In the genomic region with DNA sequence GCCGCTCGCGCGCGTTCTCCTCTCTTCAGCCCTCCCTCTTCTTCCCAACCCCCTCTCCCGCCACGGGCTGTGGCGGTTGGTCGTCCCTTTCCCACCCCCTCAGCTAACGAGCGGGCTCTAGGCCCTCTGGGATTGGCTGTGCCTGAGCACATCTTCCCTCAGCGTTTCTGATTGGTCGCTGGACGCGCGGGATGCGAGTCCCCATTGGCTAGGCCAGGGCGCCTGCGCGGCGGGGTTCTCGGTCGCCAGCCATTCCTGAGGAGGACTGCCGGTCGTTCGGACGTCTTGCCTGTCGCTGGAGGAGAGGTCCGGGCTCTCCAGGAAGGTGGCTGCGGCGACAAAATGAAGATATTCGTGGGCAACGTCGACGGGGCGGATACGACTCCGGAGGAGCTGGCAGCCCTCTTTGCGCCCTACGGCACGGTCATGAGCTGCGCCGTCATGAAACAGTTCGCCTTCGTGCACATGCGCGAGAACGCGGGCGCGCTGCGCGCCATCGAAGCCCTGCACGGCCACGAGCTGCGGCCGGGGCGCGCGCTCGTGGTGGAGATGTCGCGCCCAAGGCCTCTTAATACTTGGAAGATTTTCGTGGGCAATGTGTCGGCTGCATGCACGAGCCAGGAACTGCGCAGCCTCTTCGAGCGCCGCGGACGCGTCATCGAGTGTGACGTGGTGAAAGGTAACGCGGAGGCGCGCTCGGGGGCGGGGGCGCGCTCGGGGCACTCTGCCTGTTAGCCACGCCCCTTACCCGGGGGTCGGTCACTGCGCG, we compare ENCODE assay signal across 8 cellular contexts.
DNase-seq lines count a peak whose midpoint lies in the region; ATAC-seq and TF ChIP-seq lines count a peak whose summit lies in the region.

Gene RBM14 (plus strand): TSS at position 252 of the 769 bp plus-strand sequence. CDS start 91 bp downstream, at position 343.

- peak; percentile 93 for ATAC-seq in GM19025 (IDR thresholded peaks at IDR 0.05; ENCODE audit: low read depth, unreplicated experiment)
- peak; percentile 84 for ATAC-seq in HG03342 (IDR thresholded peaks at IDR 0.05; ENCODE audit: unreplicated experiment)
- ATAC-seq in central memory CD8-positive, alpha-beta T cell (replicated peaks; ENCODE audit: extremely low read depth, poor library complexity, severe bottlenecking), result peak; percentile 85

- no peaks in the 10 kb centered on the region for H3K9me3 Mint-ChIP-seq in central memory CD8-positive, alpha-beta T cell

- DNase-seq in AG09309 (ENCODE audit: low read depth), result peak; percentile 95
- peak; percentile 98 to 100 for DNase-seq in NCI-H446 (lab: John Stamatoyannopoulos, UW)
- DNase-seq in activated CD4-positive, CD25-positive, alpha-beta regulatory T cell treated with anti-CD3 and anti-CD28 coated beads, Interleukin-2, amount 50 U/mL, for 16 hours (ENCODE audit: low read depth, low spot score), result peak; percentile 98
- DNase-seq in central memory CD8-positive, alpha-beta T cell (ENCODE audit: low spot score in 2 of 2), result peak; percentile 96 to 98
- DNase-seq in iris pigment epithelial cell (ENCODE audit: low read depth), result peak; percentile 99
- DNase-seq in stimulated activated CD4-positive, alpha-beta T cell treated with anti-CD3 and anti-CD28 coated beads, Interleukin-12 subunit alpha, Interleukin-12 subunit beta, amount 100 ng/mL, for 4 hours, result peak; percentile 98

- H3K4me1 Mint-ChIP-seq in central memory CD8-positive, alpha-beta T cell, result peaks cover 54% of the 10 kb centered on the region

- no peaks in the 10 kb centered on the region for H3K27me3 Mint-ChIP-seq in central memory CD8-positive, alpha-beta T cell

- no peak for TF ChIP-seq CTCF in AG09309 (IDR thresholded peaks at IDR 0.05; ENCODE audit: control insufficient read depth, insufficient read depth, low read depth, low read length, missing control alignments)

- H3K27ac Mint-ChIP-seq in central memory CD8-positive, alpha-beta T cell (ENCODE audit: low read depth), result peak within 1 kb of the TSS; percentile 99

- peaks cover 50% of the 10 kb centered on the region for H3K36me3 Mint-ChIP-seq in central memory CD8-positive, alpha-beta T cell (ENCODE audit: insufficient read depth)

- peak within 1 kb of the TSS; percentile 88 for H3K4me3 ChIP-seq in AG09309 (ENCODE audit: control insufficient read depth, low read depth, low read length)

- H3K4me3 Mint-ChIP-seq in central memory CD8-positive, alpha-beta T cell, result peak within 1 kb of the TSS; percentile 97

Comparison
In these comparisons a context has a peak if more than half of its experiments do, and no peak if none do; other contexts are left out.
1. Peak in every context shown above with its lines: DNase-seq, ATAC-seq and H3K4me3 ChIP-seq.